ENCODE assay signal across 13 cellular contexts in the genomic region with DNA sequence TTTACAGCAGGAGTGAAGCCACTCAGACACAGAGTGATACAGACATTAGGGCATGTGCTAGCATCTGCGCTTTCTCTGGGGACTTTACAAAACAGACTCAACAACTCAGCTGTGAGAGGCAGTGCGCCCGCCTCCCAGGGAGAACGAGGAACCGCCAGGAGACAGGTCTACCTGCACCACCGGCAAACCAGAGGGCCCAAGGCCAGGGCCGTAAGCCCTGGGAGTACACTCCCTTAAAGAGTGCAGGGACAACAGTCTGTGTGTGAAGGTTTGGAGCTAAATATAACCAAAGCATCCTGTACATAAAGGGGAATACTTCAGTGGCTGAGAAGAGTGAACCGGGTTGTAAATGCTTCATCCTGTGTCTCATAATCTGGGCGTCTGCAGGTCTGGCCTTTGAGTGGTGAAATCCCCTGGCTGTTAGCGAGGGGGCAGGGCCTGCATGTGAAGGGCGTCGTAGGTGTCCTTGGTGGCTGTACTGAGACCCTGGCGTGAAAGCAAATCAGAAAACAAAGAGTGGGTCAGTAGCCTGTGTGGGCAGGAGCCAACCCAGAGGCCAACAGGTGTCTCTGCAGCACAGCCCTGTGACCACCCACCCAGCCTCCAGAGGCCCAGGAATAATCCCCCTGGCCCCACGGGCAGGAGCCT.
A peak's percentile ranks its signal among the peaks of the same experiment; 100 is the strongest.
DNase-seq lines count a peak whose midpoint lies in the region; ATAC-seq and TF ChIP-seq lines count a peak whose summit lies in the region.
"Had no signal": no experiment of that assay in that cellular context is flagged by ENCODE, and none has a peak within 500 bp of the region (broad histone marks: within the 10 kb centered on the region; RNA-seq: fewer than 3 reads in every experiment).

No MANE protein-coding gene starts in this region.

- peaks cover 0 to 26% of the 10 kb centered on the region in 2 donors for H3K36me3 Mint-ChIP-seq in activated naive CD4-positive, alpha-beta T cell treated with anti-CD3 and anti-CD28 coated beads, Interleukin-2, amount 50 U/mL, for 72 hours
- peaks cover 29% of the 10 kb centered on the region for H3K36me3 Mint-ChIP-seq in activated naive CD8-positive, alpha-beta T cell treated with anti-CD3 and anti-CD28 coated beads, Interleukin-2, amount 50 U/mL, for 24 hours (ENCODE audit: low read depth)

- H3K4me3 ChIP-seq in spleen = no peak overlapping the region
- H3K4me3 ChIP-seq in smooth muscle cell = no peak overlapping the region
- H3K4me3 ChIP-seq in mammary epithelial cell (replicated peaks in 1 of 3; ENCODE audit: insufficient read depth in 1 of 3, low read depth in 2 of 3, low read length in 3 of 3) = no peak overlapping the region
- H3K4me3 ChIP-seq in stomach = no peak overlapping the region
- H3K4me3 ChIP-seq: SK-N-MC had no signal

- intact Hi-C loops in spleen (cut with DNase I; ENCODE audit: low total_unique reads) = no loop called here
- intact Hi-C loops in mammary epithelial cell (cut with micrococcal nuclease) = no loop called here
- intact Hi-C loops in stomach (cut with DNase I; ENCODE audit: low total_unique reads) = loop anchor here (10.0 kb wide), 1 partner anchor 103 kb away; no protein-coding TSS in a partner anchor

- H3K27ac Mint-ChIP-seq in activated naive CD4-positive, alpha-beta T cell treated with anti-CD3 and anti-CD28 coated beads, Interleukin-2, amount 50 U/mL, for 72 hours = peak overlapping the region; percentile 48 to 75
- peak overlapping the region; percentile 78 for H3K27ac Mint-ChIP-seq in activated naive CD8-positive, alpha-beta T cell treated with anti-CD3 and anti-CD28 coated beads, Interleukin-2, amount 50 U/mL, for 24 hours
- H3K27ac Mint-ChIP-seq: HFFc6 had no signal

- H3K9ac ChIP-seq in smooth muscle cell (ENCODE audit: low read depth) (no peak overlapping the region), mammary epithelial cell (ENCODE audit: insufficient read depth, low read length) (no peak overlapping the region)
- H3K9ac ChIP-seq: parathyroid adenoma had no signal

- H2AFZ ChIP-seq in smooth muscle cell (ENCODE audit: low read depth) (no peak overlapping the region), mammary epithelial cell (ENCODE audit: low read depth, low read length) (no peak overlapping the region)
- H2AFZ ChIP-seq: parathyroid adenoma had no signal

- dilution Hi-C loops in mammary epithelial cell (cut with HindIII; ENCODE audit: low sequenced_read_pairs) = loop anchor here (5.0 to 25.0 kb wide), 3 partner anchors 59 to 369 kb away; no protein-coding TSS in a partner anchor

- no peak overlapping the region for H3K4me3 Mint-ChIP-seq in activated naive CD8-positive, alpha-beta T cell treated with anti-CD3 and anti-CD28 coated beads, Interleukin-2, amount 50 U/mL, for 24 hours
- H3K4me3 Mint-ChIP-seq: HFFc6 had no signal

- no peak for DNase-seq in activated naive CD4-positive, alpha-beta T cell treated with anti-CD3 and anti-CD28 coated beads, Interleukin-2, amount 50 U/mL, for 72 hours (ENCODE audit: low spot score in 2 of 2)
- no peak for DNase-seq in activated naive CD4-positive, alpha-beta T cell treated with Interleukin-2 at 50 U/mL for 16 hours
- DNase-seq in activated naive CD8-positive, alpha-beta T cell treated with anti-CD3 and anti-CD28 coated beads, Interleukin-2, amount 50 U/mL, for 24 hours = no peak
- no peak for DNase-seq in spleen
- DNase-seq in smooth muscle cell (lab: John Stamatoyannopoulos, UW; ENCODE audit: unreplicated experiment) = no peak
- DNase-seq in mammary epithelial cell = no peak
- no peak for DNase-seq in stomach
- DNase-seq: AML-193; effector CD4-positive, alpha-beta T cell; HFFc6 had no signal

- in situ Hi-C loops in mammary epithelial cell (cut with MboI; ENCODE audit: low sequenced_read_pairs in 2 of 2) = loop anchor here in 1 of 2 donors (25.0 kb wide), 1 partner anchor 519 kb away; no protein-coding TSS in a partner anchor

- 57 to 75% (median 65%) methylated on average over 13 to 14 of the region's 14 CpGs for WGBS in spleen, 5 donors
- 83% methylated on average over 14 of the region's 14 CpGs for WGBS in smooth muscle cell (ENCODE audit: low lambda C conversion rate)
- WGBS in mammary epithelial cell (ENCODE audit: low coverage, missing lambda C conversion rate) = 84% methylated on average over 14 of the region's 14 CpGs
- 79 to 89% (median 86%) methylated on average over 11 to 14 of the region's 14 CpGs for WGBS in stomach, 5 donors

- H3K9me3 ChIP-seq in spleen (no peaks in the 10 kb centered on the region), smooth muscle cell (replicated peaks; ENCODE audit: low read depth) (no peaks in the 10 kb centered on the region), mammary epithelial cell (replicated peaks; ENCODE audit: insufficient read depth, low read length) (no peaks in the 10 kb centered on the region), stomach (no peaks in the 10 kb centered on the region)

- no peaks in the 10 kb centered on the region for H3K9me3 Mint-ChIP-seq in activated naive CD4-positive, alpha-beta T cell treated with anti-CD3 and anti-CD28 coated beads, Interleukin-2, amount 50 U/mL, for 72 hours
- no peaks in the 10 kb centered on the region for H3K9me3 Mint-ChIP-seq in activated naive CD8-positive, alpha-beta T cell treated with anti-CD3 and anti-CD28 coated beads, Interleukin-2, amount 50 U/mL, for 24 hours
- H3K9me3 Mint-ChIP-seq: HFFc6 had no signal

- peak overlapping the region in 7 of 8 donors; percentile 11 to 88 (median 75) for H3K27ac ChIP-seq in spleen
- H3K27ac ChIP-seq in smooth muscle cell (ENCODE audit: low read depth) = no peak overlapping the region
- no peak overlapping the region for H3K27ac ChIP-seq in mammary epithelial cell (ENCODE audit: insufficient read depth, low read depth, low read length)
- H3K27ac ChIP-seq in stomach = no peak overlapping the region
- H3K27ac ChIP-seq: parathyroid adenoma had no signal

- ATAC-seq in activated naive CD4-positive, alpha-beta T cell treated with anti-CD3 and anti-CD28 coated beads, Interleukin-2, amount 50 U/mL, for 72 hours = peak; percentile 12 to 23
- ATAC-seq in HG02852 (IDR thresholded peaks at IDR 0.05; ENCODE audit: unreplicated experiment) = peak; percentile 45
- ATAC-seq in activated naive CD8-positive, alpha-beta T cell treated with anti-CD3 and anti-CD28 coated beads, Interleukin-2, amount 50 U/mL, for 24 hours = no peak

- TF ChIP-seq EP300 in stomach (IDR thresholded peaks at IDR 0.05) = no peak

- no peak for TF ChIP-seq POLR2A in spleen (IDR thresholded peaks at IDR 0.05)
- no peak for TF ChIP-seq POLR2A in stomach (IDR thresholded peaks at IDR 0.05)

- H3K36me3 ChIP-seq in spleen = peaks cover 0 to 34% (median 0%) of the 10 kb centered on the region in 6 donors
- no peaks in the 10 kb centered on the region for H3K36me3 ChIP-seq in smooth muscle cell (ENCODE audit: low read depth)
- H3K36me3 ChIP-seq in mammary epithelial cell (ENCODE audit: insufficient read depth, low read length) = no peaks in the 10 kb centered on the region
- H3K36me3 ChIP-seq in stomach = no peaks in the 10 kb centered on the region

- H3F3A ChIP-seq in smooth muscle cell (ENCODE audit: low read depth) = no peaks in the 10 kb centered on the region

- H3K4me2 ChIP-seq in smooth muscle cell = no peak overlapping the region
- H3K4me2 ChIP-seq in mammary epithelial cell (ENCODE audit: insufficient read depth, low read depth, low read length) = no peak overlapping the region

- CTCF ChIA-PET in mammary epithelial cell (lab: Charles Lee; ENCODE audit: low non-redundant PET) = no interaction called here

- H3K4me1 ChIP-seq in spleen (peaks cover 3 to 59% (median 43%) of the 10 kb centered on the region in 6 donors), smooth muscle cell (ENCODE audit: low read depth) (no peaks in the 10 kb centered on the region), mammary epithelial cell (ENCODE audit: insufficient read depth, low read length) (no peaks in the 10 kb centered on the region), stomach (no peaks in the 10 kb centered on the region)
- H3K4me1 ChIP-seq: parathyroid adenoma had no signal

- H3K4me1 Mint-ChIP-seq in activated naive CD8-positive, alpha-beta T cell treated with anti-CD3 and anti-CD28 coated beads, Interleukin-2, amount 50 U/mL, for 24 hours = peaks cover 45% of the 10 kb centered on the region

- no peaks in the 10 kb centered on the region for H3K79me2 ChIP-seq in smooth muscle cell (ENCODE audit: low read depth)
- H3K79me2 ChIP-seq in mammary epithelial cell (ENCODE audit: insufficient read depth, low read length) = no peaks in the 10 kb centered on the region
- H3K79me2 ChIP-seq: parathyroid adenoma had no signal

- H4K20me1 ChIP-seq in smooth muscle cell (ENCODE audit: low read depth) (no peaks in the 10 kb centered on the region), mammary epithelial cell (ENCODE audit: insufficient read depth, low read length) (no peaks in the 10 kb centered on the region)

- no TSS peak for BruUV-seq in mammary epithelial cell (replicated peaks; lab: Mats Ljungman, UMichigan)

- H3K27me3 ChIP-seq in spleen (replicated peaks in 1 of 7) (no peaks in the 10 kb centered on the region), smooth muscle cell (ENCODE audit: low read depth) (no peaks in the 10 kb centered on the region), mammary epithelial cell (ENCODE audit: insufficient read depth, low read length) (no peaks in the 10 kb centered on the region), stomach (no peaks in the 10 kb centered on the region)

- no peak for TF ChIP-seq CTCF in spleen (IDR thresholded peaks at IDR 0.05 in 8 of 11, conservative IDR thresholded peaks at IDR 0.05 in 3 of 11)
- no peak for TF ChIP-seq CTCF in smooth muscle cell (IDR thresholded peaks at IDR 0.05; ENCODE audit: borderline replicate concordance, insufficient read depth, poor library complexity, severe bottlenecking)
- no peak for TF ChIP-seq CTCF in mammary epithelial cell (conservative IDR thresholded peaks at IDR 0.05 in 1 of 2, IDR thresholded peaks at IDR 0.05 in 1 of 2; ENCODE audit: extremely low read depth in 1 of 2, insufficient read depth in 1 of 2, low read depth in 1 of 2, low read length in 2 of 2)
- no peak for TF ChIP-seq CTCF in stomach (IDR thresholded peaks at IDR 0.05)

- no peaks in the 10 kb centered on the region for H3K27me3 Mint-ChIP-seq in activated naive CD8-positive, alpha-beta T cell treated with anti-CD3 and anti-CD28 coated beads, Interleukin-2, amount 50 U/mL, for 24 hours

Comparison
In these comparisons a context has a peak if more than half of its experiments do, and no peak if none do; other contexts are left out.
1. H3K27ac ChIP-seq: peak in spleen (7 of 8); none in smooth muscle cell (single experiment), mammary epithelial cell (single experiment) and stomach (0 of 5).